ENCODE assay signal across 12 cellular contexts in genomic region chr14:64915797-64916196, GRCh38. TPM values are rescaled to one million over a fixed set of nuclear protein-coding genes. Genes with fewer than 3 reads are reported as not detected.
DNase-seq lines count a peak whose midpoint lies in the region; ATAC-seq and TF ChIP-seq lines count a peak whose summit lies in the region.
"Had no signal": no experiment of that assay in that cellular context is flagged by ENCODE, and none has a peak within 500 bp of the region (broad histone marks: within the 10 kb centered on the region; RNA-seq: fewer than 3 reads in every experiment).

No MANE protein-coding gene starts in this region.

- POLR2A ChIA-PET in CD8-positive, alpha-beta memory T cell (lab: Charles Lee): no interaction called here
- POLR2A ChIA-PET in activated naive CD8-positive, alpha-beta T cell treated with anti-CD3 and anti-CD28 coated beads, Interleukin-2, amount 10 ng/mL, durations not matched to agents 7 days and 5 days (lab: Charles Lee): interaction anchor here (0.7 to 2.2 kb wide), 4 partner anchors 9 to 93 kb away, joined by 3 to 17 read pairs (median 4); no protein-coding TSS in a partner anchor

- H3K4me1 Mint-ChIP-seq in CD8-positive, alpha-beta memory T cell: peaks cover 62 to 65% (median 64%) of the 10 kb centered on the region in 3 donors
- H3K4me1 Mint-ChIP-seq in activated naive CD8-positive, alpha-beta T cell treated with anti-CD3 and anti-CD28 coated beads, Interleukin-2, amount 10 ng/mL, durations not matched to agents 7 days and 5 days: peaks cover 31% of the 10 kb centered on the region
- peaks cover 34 to 53% of the 10 kb centered on the region in 2 donors for H3K4me1 Mint-ChIP-seq in natural killer cell treated with Interleukin-12 subunit alpha and Interleukin-12 subunit beta and Interleukin-15 and Interleukin-18, amount 100 ng/mL, for 72 hours (ENCODE audit: low read depth in 2 of 2)

- H2AFZ ChIP-seq in Loucy (ENCODE audit: low read length): no peak overlapping the region

- no peaks in the 10 kb centered on the region for H3K36me3 ChIP-seq in CD8-positive, alpha-beta memory T cell (ENCODE audit: insufficient read depth, low read length)
- H3K36me3 ChIP-seq in Loucy (ENCODE audit: insufficient read depth, low read length): no peaks in the 10 kb centered on the region

- H3K27ac ChIP-seq in CD8-positive, alpha-beta memory T cell (ENCODE audit: low read depth, low read length): no peak overlapping the region

- H3K36me3 Mint-ChIP-seq in CD8-positive, alpha-beta memory T cell: peaks cover 3 to 36% (median 12%) of the 10 kb centered on the region in 3 donors
- H3K36me3 Mint-ChIP-seq in activated naive CD8-positive, alpha-beta T cell treated with anti-CD3 and anti-CD28 coated beads, Interleukin-2, amount 10 ng/mL, durations not matched to agents 7 days and 5 days: peaks cover 24% of the 10 kb centered on the region
- H3K36me3 Mint-ChIP-seq in natural killer cell treated with Interleukin-12 subunit alpha and Interleukin-12 subunit beta and Interleukin-15 and Interleukin-18, amount 100 ng/mL, for 72 hours: no peaks in the 10 kb centered on the region

- peaks cover 11% of the 10 kb centered on the region for H4K20me1 ChIP-seq in Loucy (ENCODE audit: insufficient read depth, low read length, poor library complexity, severe bottlenecking)

- TF ChIP-seq CTCF in Loucy (conservative IDR thresholded peaks at IDR 0.05; ENCODE audit: low read length): no peak

- H3K4me1 ChIP-seq in CD8-positive, alpha-beta memory T cell (ENCODE audit: insufficient read depth, low read length): peaks cover 60% of the 10 kb centered on the region
- peaks cover 24% of the 10 kb centered on the region for H3K4me1 ChIP-seq in Loucy (ENCODE audit: insufficient read depth, low read length, poor library complexity, severe bottlenecking)

- peak overlapping the region; percentile 30 to 98 (median 96) for H3K27ac Mint-ChIP-seq in CD8-positive, alpha-beta memory T cell
- no peak overlapping the region for H3K27ac Mint-ChIP-seq in activated naive CD8-positive, alpha-beta T cell treated with anti-CD3 and anti-CD28 coated beads, Interleukin-2, amount 10 ng/mL, durations not matched to agents 7 days and 5 days
- H3K27ac Mint-ChIP-seq in natural killer cell treated with Interleukin-12 subunit alpha and Interleukin-12 subunit beta and Interleukin-15 and Interleukin-18, amount 100 ng/mL, for 72 hours: peak overlapping the region; percentile 97 to 99

- H3K9ac ChIP-seq in Loucy (ENCODE audit: low read depth, low read length, poor library complexity, severe bottlenecking): peak overlapping the region; percentile 93

- H3F3A ChIP-seq in Loucy (ENCODE audit: low read depth): peaks cover 3% of the 10 kb centered on the region; the same call in 1 of the 2 replicates

- no peaks in the 10 kb centered on the region for H3K27me3 ChIP-seq in CD8-positive, alpha-beta memory T cell (ENCODE audit: insufficient read depth, low read length, poor library complexity, severe bottlenecking)
- no peaks in the 10 kb centered on the region for H3K27me3 ChIP-seq in Loucy (ENCODE audit: insufficient read depth, low read length, poor library complexity, severe bottlenecking)
- H3K27me3 ChIP-seq: testis had no signal

- H3K4me2 ChIP-seq in Loucy (ENCODE audit: low read depth, low read length, poor library complexity, severe bottlenecking): peak overlapping the region; percentile 99

- no peaks in the 10 kb centered on the region for H3K9me3 ChIP-seq in CD8-positive, alpha-beta memory T cell (ENCODE audit: low read length)
- H3K9me3 ChIP-seq in Loucy (ENCODE audit: insufficient read depth, low read depth, low read length): no peaks in the 10 kb centered on the region
- H3K9me3 ChIP-seq: testis had no signal

- peaks cover 41% of the 10 kb centered on the region for H3K79me2 ChIP-seq in Loucy (ENCODE audit: insufficient read depth, low read length)

- H3K4me3 ChIP-seq in CD8-positive, alpha-beta memory T cell (ENCODE audit: low read length): peak overlapping the region; percentile 90
- peak overlapping the region; percentile 93 for H3K4me3 ChIP-seq in Loucy (ENCODE audit: low read length, poor library complexity, severe bottlenecking)

- DNase-seq in CD8-positive, alpha-beta memory T cell: no peak
- DNase-seq in activated naive CD8-positive, alpha-beta T cell treated with anti-CD3 and anti-CD28 coated beads, Interleukin-2, amount 10 ng/mL, durations not matched to agents 7 days and 5 days: no peak
- DNase-seq in natural killer cell treated with Interleukin-12 subunit alpha and Interleukin-12 subunit beta and Interleukin-15 and Interleukin-18, amount 100 ng/mL, for 72 hours (ENCODE audit: low spot score): no peak
- no peak for DNase-seq in NCI-H510A (lab: John Stamatoyannopoulos, UW)
- DNase-seq: cortex of kidney, NCI-H69, testis had no signal

- CTCF ChIA-PET in CD8-positive, alpha-beta memory T cell (lab: Charles Lee): interaction anchor here (1.1 to 1.8 kb wide), 2 partner anchors 12 to 24 kb away, joined by 4 to 10 read pairs; no protein-coding TSS in a partner anchor

- peaks cover 0 to 3% (median 0%) of the 10 kb centered on the region in 5 donors for H3K9me3 Mint-ChIP-seq in CD8-positive, alpha-beta memory T cell
- no peaks in the 10 kb centered on the region for H3K9me3 Mint-ChIP-seq in activated naive CD8-positive, alpha-beta T cell treated with anti-CD3 and anti-CD28 coated beads, Interleukin-2, amount 10 ng/mL, durations not matched to agents 7 days and 5 days
- no peaks in the 10 kb centered on the region for H3K9me3 Mint-ChIP-seq in natural killer cell treated with Interleukin-12 subunit alpha and Interleukin-12 subunit beta and Interleukin-15 and Interleukin-18, amount 100 ng/mL, for 72 hours

- peak overlapping the region; percentile 86 to 96 (median 91) for H3K4me3 Mint-ChIP-seq in CD8-positive, alpha-beta memory T cell
- H3K4me3 Mint-ChIP-seq in activated naive CD8-positive, alpha-beta T cell treated with anti-CD3 and anti-CD28 coated beads, Interleukin-2, amount 10 ng/mL, durations not matched to agents 7 days and 5 days: peak overlapping the region; percentile 95
- peak overlapping the region; percentile 97 for H3K4me3 Mint-ChIP-seq in natural killer cell treated with Interleukin-12 subunit alpha and Interleukin-12 subunit beta and Interleukin-15 and Interleukin-18, amount 100 ng/mL, for 72 hours

- H3K27me3 Mint-ChIP-seq in CD8-positive, alpha-beta memory T cell: peaks cover 2 to 3% of the 10 kb centered on the region in 2 donors
- H3K27me3 Mint-ChIP-seq in activated naive CD8-positive, alpha-beta T cell treated with anti-CD3 and anti-CD28 coated beads, Interleukin-2, amount 10 ng/mL, durations not matched to agents 7 days and 5 days: peaks cover 2% of the 10 kb centered on the region
- peaks cover 0 to 2% of the 10 kb centered on the region in 2 donors for H3K27me3 Mint-ChIP-seq in natural killer cell treated with Interleukin-12 subunit alpha and Interleukin-12 subunit beta and Interleukin-15 and Interleukin-18, amount 100 ng/mL, for 72 hours

- no peak for ATAC-seq in activated naive CD8-positive, alpha-beta T cell treated with anti-CD3 and anti-CD28 coated beads, Interleukin-2, amount 10 ng/mL, durations not matched to agents 7 days and 5 days (ENCODE audit: low read depth)
- no peak for ATAC-seq in natural killer cell treated with Interleukin-12 subunit alpha and Interleukin-12 subunit beta and Interleukin-15 and Interleukin-18, amount 100 ng/mL, for 72 hours
- ATAC-seq in HG03280 (IDR thresholded peaks at IDR 0.05; ENCODE audit: unreplicated experiment) (no peak), GM18858 (IDR thresholded peaks at IDR 0.05; ENCODE audit: unreplicated experiment) (no peak)
- ATAC-seq in activated CD4-positive, CD25-positive, alpha-beta regulatory T cell treated with anti-CD3 and anti-CD28 coated beads, Interleukin-2, amount 50 U/mL, for 24 hours: no peak

- H3K9me2 ChIP-seq in Loucy (replicated peaks; ENCODE audit: low read depth, low read length): no peaks in the 10 kb centered on the region

RNA-seq across cellular contexts. Expression of gene CHURC1, which starts 1.5 kb away (rescaled TPM):
- total RNA-seq in CD8-positive, alpha-beta memory T cell: 10 to 100 TPM; 44.0 to 54.8 TPM
- 171 TPM for polyA plus RNA-seq in CD8-positive, alpha-beta memory T cell
- 10 to 100 TPM; 67.6 to 89.7 TPM for total RNA-seq in activated naive CD8-positive, alpha-beta T cell treated with anti-CD3 and anti-CD28 coated beads, Interleukin-2, amount 10 ng/mL, durations not matched to agents 7 days and 5 days
- 10 to 100 TPM; 27.8 to 38.6 TPM for total RNA-seq in natural killer cell treated with Interleukin-12 subunit alpha and Interleukin-12 subunit beta and Interleukin-15 and Interleukin-18, amount 100 ng/mL, for 72 hours

RNA-seq across cellular contexts. Expression of gene GPX2, which starts 26.7 kb away (rescaled TPM):
- total RNA-seq in CD8-positive, alpha-beta memory T cell: not detected
- not detected for polyA plus RNA-seq in CD8-positive, alpha-beta memory T cell
- total RNA-seq in activated naive CD8-positive, alpha-beta T cell treated with anti-CD3 and anti-CD28 coated beads, Interleukin-2, amount 10 ng/mL, durations not matched to agents 7 days and 5 days: not detected
- total RNA-seq in natural killer cell treated with Interleukin-12 subunit alpha and Interleukin-12 subunit beta and Interleukin-15 and Interleukin-18, amount 100 ng/mL, for 72 hours: not detected
- total RNA-seq: G401 had no signal

RNA-seq across cellular contexts. Expression of gene SPTB, which starts 36.1 kb away (rescaled TPM):
- total RNA-seq in CD8-positive, alpha-beta memory T cell: under 1 TPM; 0.15 to 0.18 TPM
- 0.09 TPM for polyA plus RNA-seq in CD8-positive, alpha-beta memory T cell
- not detected for total RNA-seq in activated naive CD8-positive, alpha-beta T cell treated with anti-CD3 and anti-CD28 coated beads, Interleukin-2, amount 10 ng/mL, durations not matched to agents 7 days and 5 days
- total RNA-seq in natural killer cell treated with Interleukin-12 subunit alpha and Interleukin-12 subunit beta and Interleukin-15 and Interleukin-18, amount 100 ng/mL, for 72 hours: under 1 TPM; 0.07 to 0.14 TPM
- total RNA-seq: G401 had no signal

RNA-seq across cellular contexts. Expression of gene RAB15, which starts 56.3 kb away (rescaled TPM):
- total RNA-seq in CD8-positive, alpha-beta memory T cell: 1 to 10 TPM; 4.7 to 4.9 TPM
- polyA plus RNA-seq in CD8-positive, alpha-beta memory T cell: 4.2 TPM
- total RNA-seq in activated naive CD8-positive, alpha-beta T cell treated with anti-CD3 and anti-CD28 coated beads, Interleukin-2, amount 10 ng/mL, durations not matched to agents 7 days and 5 days: 1 to 10 TPM; 2.7 to 3.5 TPM
- total RNA-seq in natural killer cell treated with Interleukin-12 subunit alpha and Interleukin-12 subunit beta and Interleukin-15 and Interleukin-18, amount 100 ng/mL, for 72 hours: 1 to 10 TPM; 1.8 to 2.1 TPM
